8 cellular contexts compared by ENCODE assay signal in the genomic region with DNA sequence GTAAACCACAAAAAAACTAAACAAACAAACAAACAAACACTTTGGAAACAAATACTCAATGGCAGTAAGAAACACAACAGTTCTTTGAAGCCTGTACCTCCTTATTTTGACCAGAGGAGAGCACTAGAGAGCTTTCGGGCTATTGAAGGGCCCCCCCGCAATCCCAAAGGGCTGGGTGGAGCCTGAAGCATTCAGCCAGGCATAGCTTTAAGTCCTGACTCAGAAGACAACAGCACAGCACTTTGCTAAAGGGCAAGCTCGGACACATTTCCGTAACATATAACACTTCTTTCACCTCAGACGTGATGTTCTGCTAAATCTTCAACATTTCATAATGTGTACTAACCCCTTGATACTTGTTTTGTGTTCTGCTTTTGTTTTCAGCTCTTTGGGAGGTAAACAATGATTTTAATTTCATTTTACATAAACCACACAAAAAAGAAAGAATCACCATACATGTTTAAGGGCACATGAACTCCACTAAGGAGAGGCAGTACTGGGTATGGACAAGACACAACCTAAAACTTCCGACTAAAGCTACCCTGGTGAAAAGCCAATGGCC. TPM values are rescaled to one million over a fixed set of nuclear protein-coding genes. Genes with fewer than 3 reads are reported as not detected.
DNase-seq lines count a peak whose midpoint lies in the region; ATAC-seq and TF ChIP-seq lines count a peak whose summit lies in the region.

No MANE protein-coding gene starts in this region.

- intact Hi-C loops in CD14-positive monocyte (cut with micrococcal nuclease) = loop anchor here in 1 of 2 donors (10.0 kb wide), 1 partner anchor 272 kb away; no protein-coding TSS in a partner anchor
- intact Hi-C loops in mucosa of descending colon (cut with DNase I, micrococcal nuclease) = no loop called here

- POLR2A ChIA-PET in T-cell (lab: Charles Lee) = no interaction called here

- H3K4me3 Mint-ChIP-seq in CD14-positive monocyte (peak overlapping the region in 1 of 2 donors; percentile 69), T-cell (no peak overlapping the region)

- CTCF ChIA-PET in T-cell (lab: Charles Lee) = no interaction called here

- peak overlapping the region in 1 of 7 donors; percentile 2 for H3K27ac Mint-ChIP-seq in CD14-positive monocyte
- H3K27ac Mint-ChIP-seq in T-cell = no peak overlapping the region

- WGBS in tibial nerve, 2 donors = 4 to 5% methylated on average over 6 of the region's 6 CpGs

- TF ChIP-seq EP300 in tibial nerve (IDR thresholded peaks at IDR 0.05) = peak; percentile 61 to 97

- peaks cover 1 to 3% (median 3%) of the 10 kb centered on the region in 3 donors for H3K27me3 Mint-ChIP-seq in CD14-positive monocyte (ENCODE audit: low read depth in 3 of 3)
- H3K27me3 Mint-ChIP-seq in T-cell = peaks cover 13 to 17% of the 10 kb centered on the region in 2 donors

- no peaks in the 10 kb centered on the region for H3K36me3 Mint-ChIP-seq in CD14-positive monocyte
- no peaks in the 10 kb centered on the region for H3K36me3 Mint-ChIP-seq in T-cell

- peaks cover 0 to 7% (median 3%) of the 10 kb centered on the region in 7 donors for H3K9me3 Mint-ChIP-seq in CD14-positive monocyte
- no peaks in the 10 kb centered on the region for H3K9me3 Mint-ChIP-seq in T-cell

- peak overlapping the region; percentile 61 to 88 (median 82) for H3K27ac ChIP-seq in tibial nerve

- H3K4me1 ChIP-seq in mucosa of descending colon (ENCODE audit: low read depth) (no peaks in the 10 kb centered on the region), tibial nerve (peaks cover 0 to 13% (median 0%) of the 10 kb centered on the region in 4 donors)

- DNase-seq in CD14-positive monocyte (ENCODE audit: low spot score) = peak; percentile 70
- DNase-seq in NCI-H1694 treated with DMSO at 0.1 percent for 48 hours (lab: John Stamatoyannopoulos, UW) = peak; percentile 94
- DNase-seq in T-cell = peak in 3 of 34 experiments; percentile 9 to 22 (median 9)
- DNase-seq in erythroblast (lab: John Stamatoyannopoulos, UW) = peak; percentile 85 to 89
- DNase-seq in mucosa of descending colon = peak; percentile 60 to 81 (median 67)
- peak; percentile 68 to 75 for DNase-seq in tibial nerve (ENCODE audit: low spot score in 2 of 2)

- H3K9me3 ChIP-seq in mucosa of descending colon (no peaks in the 10 kb centered on the region), tibial nerve (no peaks in the 10 kb centered on the region)

- H3K4me1 Mint-ChIP-seq in CD14-positive monocyte = peaks cover 6% of the 10 kb centered on the region
- peaks cover 0 to 3% (median 3%) of the 10 kb centered on the region in 3 donors for H3K4me1 Mint-ChIP-seq in T-cell

- H3K4me3 ChIP-seq in mucosa of descending colon (no peak overlapping the region), tibial nerve (peak overlapping the region in 3 of 4 donors; percentile 4 to 35 (median 13))

- H3K36me3 ChIP-seq in mucosa of descending colon (ENCODE audit: low read depth) = no peaks in the 10 kb centered on the region
- no peaks in the 10 kb centered on the region for H3K36me3 ChIP-seq in tibial nerve

- ATAC-seq in GM18868 (IDR thresholded peaks at IDR 0.05; ENCODE audit: unreplicated experiment) = peak; percentile 97
- ATAC-seq in HG03045 (IDR thresholded peaks at IDR 0.05; ENCODE audit: unreplicated experiment) = peak; percentile 96
- peak in 3 of 4 experiments; percentile 50 to 64 (median 64) for ATAC-seq in T-cell (replicated peaks in 1 of 4)
- peak; percentile 100 for ATAC-seq in mucosa of descending colon

- no peaks in the 10 kb centered on the region for H3K27me3 ChIP-seq in tibial nerve

- peak; percentile 44 for TF ChIP-seq POLR2A in erythroblast (IDR thresholded peaks at IDR 0.05; ENCODE audit: low read length)
- TF ChIP-seq POLR2A in tibial nerve (IDR thresholded peaks at IDR 0.05) = peak; percentile 30 to 81

- TF ChIP-seq CTCF in CD14-positive monocyte (IDR thresholded peaks at IDR 0.05) = peak; percentile 73
- peak; percentile 49 for TF ChIP-seq CTCF in mucosa of descending colon (IDR thresholded peaks at IDR 0.05)
- TF ChIP-seq CTCF in tibial nerve (IDR thresholded peaks at IDR 0.05) = peak; percentile 78 to 93 (median 88)

RNA-seq across cellular contexts. Expression of a gene that starts 9.7 kb away (rescaled TPM):
- not detected for polyA plus RNA-seq in CD14-positive monocyte
- total RNA-seq in T-cell (not detected), mucosa of descending colon (not detected), tibial nerve (1 to 10 TPM in 1 of 4 donors, not detected in 3; 1.3 TPM)
